In the genomic region with DNA sequence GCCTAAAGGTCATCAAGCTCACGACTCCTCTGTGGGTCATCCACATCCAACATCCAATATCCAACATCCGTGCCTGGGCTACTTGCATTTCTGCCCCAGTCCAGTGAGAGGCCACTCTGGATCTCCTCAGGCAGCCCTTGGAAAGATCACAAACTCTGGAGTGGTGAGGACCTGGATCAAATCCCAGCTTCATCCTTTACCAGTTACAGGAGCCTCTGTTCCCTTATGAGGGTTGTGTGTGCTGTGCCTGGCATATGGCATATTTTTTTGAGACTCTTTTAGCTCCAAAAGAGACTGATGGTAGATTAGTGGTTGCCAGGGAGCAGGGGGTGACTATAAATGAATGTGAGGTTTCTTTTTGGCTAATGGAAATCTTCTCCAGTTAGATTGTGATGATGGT, we compare ENCODE assay signal across 15 cellular contexts.
A peak's percentile ranks its signal among the peaks of the same experiment; 100 is the strongest.
DNase-seq lines count a peak whose midpoint lies in the region; ATAC-seq and TF ChIP-seq lines count a peak whose summit lies in the region.
"Had no signal": no experiment of that assay in that cellular context is flagged by ENCODE, and none has a peak within 500 bp of the region (broad histone marks: within the 10 kb centered on the region; RNA-seq: fewer than 3 reads in every experiment).

No MANE protein-coding gene starts in this region.

- no peaks in the 10 kb centered on the region for H3K36me3 Mint-ChIP-seq in T-cell
- H3K36me3 Mint-ChIP-seq: CD14-positive monocyte; CD8-positive, alpha-beta T cell had no signal

- H3K27ac Mint-ChIP-seq in T-cell, result no peak overlapping the region
- H3K27ac Mint-ChIP-seq: CD14-positive monocyte; CD8-positive, alpha-beta T cell; IgD-negative memory B cell had no signal

- intact Hi-C loops in OCI-LY7 (cut with micrococcal nuclease; ENCODE audit: unreplicated experiment), result no loop called here

- H3K9me3 Mint-ChIP-seq in T-cell, result no peaks in the 10 kb centered on the region
- H3K9me3 Mint-ChIP-seq: CD8-positive, alpha-beta T cell had no signal

- TF ChIP-seq CTCF in OCI-LY7 (conservative IDR thresholded peaks at IDR 0.05; ENCODE audit: low read length), result no peak

- peaks cover 0 to 7% of the 10 kb centered on the region in 2 donors for H3K27me3 Mint-ChIP-seq in T-cell

- no peaks in the 10 kb centered on the region for H4K20me1 ChIP-seq in OCI-LY7 (ENCODE audit: insufficient read depth, low read length)

- POLR2A ChIA-PET in T-cell (lab: Charles Lee) (interaction anchor here in 1 of 2 donors (0.5 to 0.9 kb wide), 2 partner anchors 10 to 1291 kb away, joined by 3 to 4 read pairs; no protein-coding TSS in a partner anchor), HEK293T (lab: Yijun Ruan, JAX) (no interaction called here), OCI-LY7 (lab: Charles Lee) (interaction anchor here (1.0 kb wide), 1 partner anchor 13 kb away, joined by 4 read pairs; no protein-coding TSS in a partner anchor)

- H3K9me3 ChIP-seq in OCI-LY7 (ENCODE audit: low read length), result no peaks in the 10 kb centered on the region
- H3K9me3 ChIP-seq: A549 had no signal

- no peaks in the 10 kb centered on the region for H3K36me3 ChIP-seq in OCI-LY7 (ENCODE audit: insufficient read depth, low read length)

- no peaks in the 10 kb centered on the region for H3K4me1 ChIP-seq in OCI-LY7 (ENCODE audit: insufficient read depth, low read length, poor library complexity, severe bottlenecking)
- H3K4me1 ChIP-seq: A549 had no signal

- no peaks in the 10 kb centered on the region for H3K79me2 ChIP-seq in OCI-LY7 (ENCODE audit: insufficient read depth, low read depth, low read length)

- CTCF ChIA-PET in T-cell (lab: Charles Lee), result no interaction called here
- CTCF ChIA-PET in HEK293T (lab: Yijun Ruan, JAX), result interaction anchor here (0.6 kb wide), 1 partner anchor 104 kb away, joined by 3 read pairs; no protein-coding TSS in a partner anchor
- CTCF ChIA-PET in OCI-LY7 (lab: Charles Lee; ENCODE audit: unreplicated experiment), result no interaction called here

- BruUV-seq in OCI-LY7 (replicated peaks; lab: Mats Ljungman, UMichigan), result no TSS peak

- no peaks in the 10 kb centered on the region for H3K9me2 ChIP-seq in OCI-LY7 (ENCODE audit: insufficient read depth, low read length)

- peak; percentile 92 for DNase-seq in G401 (ENCODE audit: low spot score)
- peak; percentile 59 for DNase-seq in NCI-H1694 (lab: John Stamatoyannopoulos, UW)
- DNase-seq in NCI-H524 treated with DMSO at 0.1 percent for 48 hours (lab: John Stamatoyannopoulos, UW), result peak; percentile 71
- DNase-seq in medulla oblongata (ENCODE audit: extremely low spot score), result peak; percentile 8
- DNase-seq in T-cell, result no peak
- no peak for DNase-seq in HEK293T (ENCODE audit: extremely low spot score)
- DNase-seq in OCI-LY7 (ENCODE audit: low spot score), result no peak
- DNase-seq: CD8-positive, alpha-beta T cell; COR-L47; DMS53; GM23248 had no signal

- no peak overlapping the region for H3K4me3 Mint-ChIP-seq in T-cell
- H3K4me3 Mint-ChIP-seq: CD14-positive monocyte; CD8-positive, alpha-beta T cell; IgD-negative memory B cell had no signal

- no peak overlapping the region for H3K4me2 ChIP-seq in OCI-LY7 (ENCODE audit: low read length)
- H3K4me2 ChIP-seq: A549 had no signal

- in situ Hi-C loops in G401 (cut with HindIII; ENCODE audit: low sequenced_read_pairs), result no loop called here

- no peak overlapping the region for H3K27ac ChIP-seq in OCI-LY7 (ENCODE audit: low read depth, low read length, poor library complexity, severe bottlenecking)
- H3K27ac ChIP-seq: A549, GM23248 had no signal

- no peak overlapping the region for H2AFZ ChIP-seq in OCI-LY7 (ENCODE audit: low read length)
- H2AFZ ChIP-seq: GM23248 had no signal

- no peak for ATAC-seq in T-cell (replicated peaks in 1 of 4)
- ATAC-seq: CD8-positive, alpha-beta T cell; HCT116 had no signal

- no peaks in the 10 kb centered on the region for H3K4me1 Mint-ChIP-seq in T-cell
- H3K4me1 Mint-ChIP-seq: CD14-positive monocyte, IgD-negative memory B cell had no signal

- no peak overlapping the region for H3K4me3 ChIP-seq in OCI-LY7 (ENCODE audit: low read depth, low read length, poor library complexity, severe bottlenecking)
- H3K4me3 ChIP-seq: A549, GM23248 had no signal

TF ChIP-seq in HEK293T, 16 proteins besides CTCF, POLR2A, EP300 and RAD21:
- TF ChIP-seq HDGF (IDR thresholded peaks at IDR 0.05; ENCODE audit: borderline replicate concordance) (no peak), BHLHE40 (IDR thresholded peaks at IDR 0.05; ENCODE audit: borderline replicate concordance) (no peak), FOXM1 (IDR thresholded peaks at IDR 0.05; ENCODE audit: borderline replicate concordance) (no peak), ELF4 (IDR thresholded peaks at IDR 0.05) (no peak), ARNT (IDR thresholded peaks at IDR 0.05) (no peak), NFRKB (IDR thresholded peaks at IDR 0.05) (no peak), CTBP1 (IDR thresholded peaks at IDR 0.05; ENCODE audit: borderline replicate concordance) (no peak), SP1 (IDR thresholded peaks at IDR 0.05) (no peak), PKNOX1 (IDR thresholded peaks at IDR 0.05) (no peak), LEF1 (IDR thresholded peaks at IDR 0.05; ENCODE audit: borderline replicate concordance) (no peak), FOXK2 (IDR thresholded peaks at IDR 0.05) (no peak), SUZ12 (IDR thresholded peaks at IDR 0.05) (no peak), TARDBP (IDR thresholded peaks at IDR 0.05) (no peak), FOXA1 (IDR thresholded peaks at IDR 0.05) (no peak)

Comparison
In these comparisons a context has a peak if more than half of its experiments do, and no peak if none do; other contexts are left out.
1. DNase-seq: peak in G401 (single experiment), NCI-H1694 (single experiment), NCI-H524 treated with DMSO at 0.1 percent for 48 hours (single experiment) and medulla oblongata (single experiment); none in T-cell (0 of 34), HEK293T (single experiment) and OCI-LY7 (single experiment).